13 cellular contexts compared by ENCODE assay signal in genomic region chr5:113020461-113021273, GRCh38. TPM values are rescaled to one million over a fixed set of nuclear protein-coding genes. Genes with fewer than 3 reads are reported as not detected.
DNase-seq lines count a peak whose midpoint lies in the region; ATAC-seq and TF ChIP-seq lines count a peak whose summit lies in the region.
"Had no signal": no experiment of that assay in that cellular context is flagged by ENCODE, and none has a peak within 500 bp of the region (broad histone marks: within the 10 kb centered on the region; RNA-seq: fewer than 3 reads in every experiment).

No MANE protein-coding gene starts in this region.

- in situ Hi-C loops in GM23248 (cut with MboI) = no loop called here

- no peaks in the 10 kb centered on the region for H3K27me3 ChIP-seq in BLaER1
- no peaks in the 10 kb centered on the region for H3K27me3 ChIP-seq in GM23248 (replicated peaks; ENCODE audit: insufficient read depth)
- no peaks in the 10 kb centered on the region for H3K27me3 ChIP-seq in foreskin keratinocyte
- H3K27me3 ChIP-seq: left lung had no signal

- H3K27ac ChIP-seq in BLaER1 = no peak overlapping the region
- H3K27ac ChIP-seq in GM23248 = peak overlapping the region; percentile 35; the same call in 1 of the 2 replicates
- H3K27ac ChIP-seq in foreskin keratinocyte = peak overlapping the region; percentile 1
- H3K27ac ChIP-seq: left lung had no signal

- H3K27ac Mint-ChIP-seq in activated CD4-positive, alpha-beta T cell treated with anti-CD3 and anti-CD28 coated beads, Interleukin-2, amount 10 ng/mL, durations not matched to agents 7 days and 5 days = peak overlapping the region; percentile 91
- H3K27ac Mint-ChIP-seq in progenitor cell of endocrine pancreas = no peak overlapping the region
- H3K27ac Mint-ChIP-seq: stimulated activated memory B cell treated with anti-CD40 and anti-IgM and Interleukin-4, amounts not matched to agents 10 μg/mL and 1 μg/mL and 100 μg/mL, for 72 hours had no signal

- 80 to 85% methylated on average over 11 of the region's 11 CpGs for WGBS in GM23248 (ENCODE audit: low coverage in 1 of 2, low lambda C conversion rate in 2 of 2, missing lambda C conversion rate in 2 of 2), 2 experiments

- H3K9me2 ChIP-seq in GM23248 (ENCODE audit: insufficient read depth) = no peaks in the 10 kb centered on the region

- no peaks in the 10 kb centered on the region for H3K9me3 Mint-ChIP-seq in activated CD4-positive, alpha-beta T cell treated with anti-CD3 and anti-CD28 coated beads, Interleukin-2, amount 10 ng/mL, durations not matched to agents 7 days and 5 days
- H3K9me3 Mint-ChIP-seq in progenitor cell of endocrine pancreas (ENCODE audit: low read depth) = no peaks in the 10 kb centered on the region
- H3K9me3 Mint-ChIP-seq: stimulated activated memory B cell treated with anti-CD40 and anti-IgM and Interleukin-4, amounts not matched to agents 10 μg/mL and 1 μg/mL and 100 μg/mL, for 72 hours had no signal

- peaks cover 7% of the 10 kb centered on the region; the same call in 1 of the 2 replicates for H3K79me2 ChIP-seq in GM23248 (ENCODE audit: insufficient read depth)

- H3K4me2 ChIP-seq in BLaER1 (peak overlapping the region; percentile 71), GM23248 (ENCODE audit: unreplicated experiment) (peak overlapping the region; percentile 53)

- H3K4me3 Mint-ChIP-seq in activated CD4-positive, alpha-beta T cell treated with anti-CD3 and anti-CD28 coated beads, Interleukin-2, amount 10 ng/mL, durations not matched to agents 7 days and 5 days = peak overlapping the region; percentile 22
- no peak overlapping the region for H3K4me3 Mint-ChIP-seq in progenitor cell of endocrine pancreas (ENCODE audit: low read depth)
- H3K4me3 Mint-ChIP-seq: stimulated activated memory B cell treated with anti-CD40 and anti-IgM and Interleukin-4, amounts not matched to agents 10 μg/mL and 1 μg/mL and 100 μg/mL, for 72 hours had no signal

- peaks cover 30% of the 10 kb centered on the region for H3K4me1 ChIP-seq in BLaER1
- H3K4me1 ChIP-seq in GM23248 (ENCODE audit: insufficient read depth) = peaks cover 21% of the 10 kb centered on the region
- H3K4me1 ChIP-seq in foreskin keratinocyte = peaks cover 37% of the 10 kb centered on the region

- H3K36me3 Mint-ChIP-seq in activated CD4-positive, alpha-beta T cell treated with anti-CD3 and anti-CD28 coated beads, Interleukin-2, amount 10 ng/mL, durations not matched to agents 7 days and 5 days (ENCODE audit: low read depth) = peaks cover 71% of the 10 kb centered on the region
- H3K36me3 Mint-ChIP-seq in progenitor cell of endocrine pancreas (ENCODE audit: insufficient read depth) = peaks cover 6% of the 10 kb centered on the region

- POLR2A ChIA-PET in activated CD4-positive, alpha-beta T cell treated with anti-CD3 and anti-CD28 coated beads, Interleukin-2, amount 10 ng/mL, durations not matched to agents 7 days and 5 days (lab: Charles Lee) = interaction anchor here (0.6 to 0.7 kb wide), 2 partner anchors 113 to 505 kb away, joined by 3 read pairs; no protein-coding TSS in a partner anchor

- H3F3A ChIP-seq in GM23248 (ENCODE audit: insufficient read depth) = peaks cover 26% of the 10 kb centered on the region

- H3K4me3 ChIP-seq in BLaER1 = no peak overlapping the region
- no peak overlapping the region for H3K4me3 ChIP-seq in GM23248
- H3K4me3 ChIP-seq: left lung had no signal

- CTCF ChIA-PET in activated CD4-positive, alpha-beta T cell treated with anti-CD3 and anti-CD28 coated beads, Interleukin-2, amount 10 ng/mL, durations not matched to agents 7 days and 5 days (lab: Charles Lee) = interaction anchor here (0.6 to 1.3 kb wide), 4 partner anchors 9 to 310 kb away, joined by 3 read pairs; no protein-coding TSS in a partner anchor

- H3K9ac ChIP-seq in BLaER1 = no peak overlapping the region
- H3K9ac ChIP-seq in GM23248 = no peak overlapping the region

- ATAC-seq in foreskin keratinocyte = peak; percentile 98
- ATAC-seq: left lung; stimulated activated memory B cell treated with anti-CD40 and anti-IgM and Interleukin-4, amounts not matched to agents 10 μg/mL and 1 μg/mL and 100 μg/mL, for 72 hours had no signal

- no peak overlapping the region for H2AFZ ChIP-seq in GM23248

- no peaks in the 10 kb centered on the region for H3K27me3 Mint-ChIP-seq in activated CD4-positive, alpha-beta T cell treated with anti-CD3 and anti-CD28 coated beads, Interleukin-2, amount 10 ng/mL, durations not matched to agents 7 days and 5 days
- no peaks in the 10 kb centered on the region for H3K27me3 Mint-ChIP-seq in progenitor cell of endocrine pancreas
- H3K27me3 Mint-ChIP-seq: stimulated activated memory B cell treated with anti-CD40 and anti-IgM and Interleukin-4, amounts not matched to agents 10 μg/mL and 1 μg/mL and 100 μg/mL, for 72 hours had no signal

- H3K36me3 ChIP-seq in BLaER1 (peaks cover 56% of the 10 kb centered on the region), GM23248 (ENCODE audit: low read depth) (0 out of 2 replicates have a peak, but pooled peaks cover 7% of the 10 kb centered on the region)

- DNase-seq in GM23248 = peak; percentile 69
- DNase-seq in activated CD4-positive, alpha-beta T cell treated with anti-CD3 and anti-CD28 coated beads, Interleukin-2, amount 10 ng/mL, durations not matched to agents 7 days and 5 days = peak; percentile 33
- peak; percentile 87 to 95 for DNase-seq in foreskin keratinocyte
- no peak for DNase-seq in putamen (ENCODE audit: low spot score)
- DNase-seq in NOMO-1 treated with dmso at 0.1 percent for 144 hours (lab: John Stamatoyannopoulos, UW; ENCODE audit: unreplicated experiment) = no peak
- DNase-seq in HUDEP-2 (lab: John Stamatoyannopoulos, UW; ENCODE audit: unreplicated experiment in 76 of 76) = no peak
- DNase-seq in progenitor cell of endocrine pancreas (ENCODE audit: low spot score, unreplicated experiment) = no peak
- DNase-seq: effector CD4-positive, alpha-beta T cell; left lung; NCI-H1092 treated with DMSO at 0.1 percent for 48 hours; OCI-M1 had no signal

- H3K4me1 Mint-ChIP-seq in activated CD4-positive, alpha-beta T cell treated with anti-CD3 and anti-CD28 coated beads, Interleukin-2, amount 10 ng/mL, durations not matched to agents 7 days and 5 days = peaks cover 74% of the 10 kb centered on the region
- H3K4me1 Mint-ChIP-seq in progenitor cell of endocrine pancreas (ENCODE audit: low read depth) = peaks cover 12% of the 10 kb centered on the region

- TF ChIP-seq CTCF in foreskin keratinocyte (conservative IDR thresholded peaks at IDR 0.05) = no peak
- TF ChIP-seq CTCF in progenitor cell of endocrine pancreas (IDR thresholded peaks at IDR 0.05; ENCODE audit: unreplicated experiment) = no peak

- H3K9me3 ChIP-seq in BLaER1 (no peaks in the 10 kb centered on the region), GM23248 (ENCODE audit: low read depth) (no peaks in the 10 kb centered on the region)
- H3K9me3 ChIP-seq: left lung had no signal

- H4K20me1 ChIP-seq in BLaER1 (no peaks in the 10 kb centered on the region), GM23248 (ENCODE audit: insufficient read depth) (no peaks in the 10 kb centered on the region)

RNA-seq across cellular contexts. Expression of gene DCP2, which starts 44.1 kb away (rescaled TPM):
- total RNA-seq in GM23248 (2014; rRNA removed; shearing (Covaris generic)) = 15.8 and 17.4 TPM in 2 replicates
- polyA plus RNA-seq in GM23248 (2016; fragmentation: Nextera tagmentation; extraction: Ambion mirVana) (8.1 and 13.5 TPM in 2 replicates), foreskin keratinocyte (8.4 and 10.9 TPM in 2 replicates)
- total RNA-seq in activated CD4-positive, alpha-beta T cell treated with anti-CD3 and anti-CD28 coated beads, Interleukin-2, amount 10 ng/mL, durations not matched to agents 7 days and 5 days = 100 to 1,000 TPM; 116 to 122 TPM
- total RNA-seq in foreskin keratinocyte (19.2 and 21.2 TPM in 2 replicates), progenitor cell of endocrine pancreas (84.0 and 93.0 TPM in 2 replicates)

Comparison
In these comparisons a context has a peak if more than half of its experiments do, and no peak if none do; other contexts are left out.
1. DNase-seq: peak in GM23248 (single experiment), activated CD4-positive, alpha-beta T cell treated with anti-CD3 and anti-CD28 coated beads, Interleukin-2, amount 10 ng/mL, durations not matched to agents 7 days and 5 days (single experiment) and foreskin keratinocyte (2 of 2); none in putamen (single experiment), NOMO-1 treated with dmso at 0.1 percent for 144 hours (single experiment), HUDEP-2 (0 of 76) and progenitor cell of endocrine pancreas (single experiment).